Comparison of ENCODE assay signal across 8 cellular contexts in genomic region chr1:181423301-181423918, GRCh38. TPM values are rescaled to one million over a fixed set of nuclear protein-coding genes. Genes with fewer than 3 reads are reported as not detected.
DNase-seq lines count a peak whose midpoint lies in the region; ATAC-seq and TF ChIP-seq lines count a peak whose summit lies in the region.

No MANE protein-coding gene starts in this region.

- H3K4me1 ChIP-seq in BE2C, result no peaks in the 10 kb centered on the region

- TF ChIP-seq CTCF in BE2C (IDR thresholded peaks at IDR 0.05; ENCODE audit: low read depth, low read length) (peak; percentile 54), GM13977 (IDR thresholded peaks at IDR 0.05; ENCODE audit: extremely low read depth, insufficient read depth, missing control alignments) (peak; percentile 69), glutamatergic neuron (IDR thresholded peaks at IDR 0.05; ENCODE audit: partially characterized antibody, unreplicated experiment) (no peak)

- no peaks in the 10 kb centered on the region for H3K36me3 ChIP-seq in BE2C

- no peak overlapping the region for H3K27ac Mint-ChIP-seq in glutamatergic neuron (ENCODE audit: unreplicated experiment)

- peak; percentile 50 for DNase-seq in BE2C
- DNase-seq in GM13977 (ENCODE audit: low spot score), result peak; percentile 57
- DNase-seq in NCI-H2196 treated with DMSO at 0.1 percent for 48 hours (lab: John Stamatoyannopoulos, UW; ENCODE audit: unreplicated experiment), result peak; percentile 22
- DNase-seq in activated T-cell treated with anti-CD3 and anti-CD28 coated beads, Interleukin-2, amount 50 U/mL, for 1 hour, result peak; percentile 50
- peak; percentile 72 for DNase-seq in glutamatergic neuron
- DNase-seq in stimulated activated CD4-positive, alpha-beta T cell treated with anti-CD3 and anti-CD28 coated beads, Interleukin-12 subunit alpha, Interleukin-12 subunit beta, amount 100 ng/mL, for 4 hours, result peak; percentile 15

- H3K9me3 ChIP-seq in BE2C, result no peaks in the 10 kb centered on the region

- ATAC-seq in HG03469 (IDR thresholded peaks at IDR 0.05; ENCODE audit: unreplicated experiment) (no peak), HG02938 (IDR thresholded peaks at IDR 0.05; ENCODE audit: unreplicated experiment) (no peak)

- peaks cover 1% of the 10 kb centered on the region for H3K9me3 Mint-ChIP-seq in glutamatergic neuron (ENCODE audit: unreplicated experiment)

- peaks cover 12% of the 10 kb centered on the region for H3K27me3 ChIP-seq in BE2C

- in situ Hi-C loops in GM13977 (cut with MboI; ENCODE audit: low pct_unique_long_range_greater_than_20kb, low sequenced_read_pairs, unreplicated experiment), result no loop called here

- H3K36me3 Mint-ChIP-seq in glutamatergic neuron (ENCODE audit: unreplicated experiment), result no peaks in the 10 kb centered on the region

- H3K27me3 Mint-ChIP-seq in glutamatergic neuron (ENCODE audit: unreplicated experiment), result peaks cover 2% of the 10 kb centered on the region

- no peak overlapping the region for H3K4me3 ChIP-seq in BE2C (ENCODE audit: low read depth, low read length)

- H3K4me3 Mint-ChIP-seq in glutamatergic neuron (ENCODE audit: unreplicated experiment), result no peak overlapping the region

- H3K4me1 Mint-ChIP-seq in glutamatergic neuron (ENCODE audit: low read depth, unreplicated experiment), result peaks cover 23% of the 10 kb centered on the region

RNA-seq across cellular contexts. Expression of gene CACNA1E, which starts 59.9 kb away (rescaled TPM):
- polyA plus RNA-seq in BE2C (2012; ENCODE audit: insufficient read depth, insufficient read length, low read depth), result 0.05 TPM
- 8.8 TPM for total RNA-seq in glutamatergic neuron (ENCODE audit: unreplicated experiment)

Comparison
In these comparisons a context has a peak if more than half of its experiments do, and no peak if none do; other contexts are left out.
1. DNase-seq: peak in every context shown above with its lines; median percentile 72 in glutamatergic neuron; 57 in GM13977; 50 in BE2C; 50 in activated T-cell treated with anti-CD3 and anti-CD28 coated beads, Interleukin-2, amount 50 U/mL, for 1 hour; 22 in NCI-H2196 treated with DMSO at 0.1 percent for 48 hours; 15 in stimulated activated CD4-positive, alpha-beta T cell treated with anti-CD3 and anti-CD28 coated beads, Interleukin-12 subunit alpha, Interleukin-12 subunit beta, amount 100 ng/mL, for 4 hours.